In the genomic region with DNA sequence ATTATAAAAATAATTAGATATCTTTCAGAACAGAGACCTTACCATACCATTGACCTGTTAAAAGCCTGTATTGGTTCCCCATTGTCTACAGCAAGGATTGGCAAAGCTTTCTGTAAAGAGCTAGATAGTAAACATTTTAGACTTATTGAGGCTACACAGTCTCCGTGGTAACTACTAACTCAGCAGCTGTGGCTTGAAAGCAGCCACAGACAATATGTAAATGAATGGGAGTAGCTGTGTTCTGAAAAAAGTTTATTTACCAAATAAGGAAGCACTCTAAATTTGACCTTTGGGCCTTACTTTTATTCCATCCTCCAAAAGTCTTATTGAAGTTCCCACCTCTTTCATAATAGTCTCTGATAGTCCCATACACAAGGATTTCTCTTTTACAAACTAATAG, we compare ENCODE assay signal across 16 cellular contexts. TPM values are rescaled to one million over a fixed set of nuclear protein-coding genes. Genes with fewer than 3 reads are reported as not detected.
DNase-seq lines count a peak whose midpoint lies in the region; ATAC-seq, FAIRE-seq and TF ChIP-seq lines count a peak whose summit lies in the region.
"Had no signal": no experiment of that assay in that cellular context is flagged by ENCODE, and none has a peak within 500 bp of the region (broad histone marks: within the 10 kb centered on the region; RNA-seq: fewer than 3 reads in every experiment).

No MANE protein-coding gene starts in this region.

- no peak overlapping the region for H3K9ac ChIP-seq in GM12878 (ENCODE audit: control insufficient read depth, insufficient read depth, low read length)
- H3K9ac ChIP-seq in mesenchymal stem cell (ENCODE audit: low read length) = peak overlapping the region; percentile 21

- no peak overlapping the region for H2BK120ac ChIP-seq in mesenchymal stem cell (ENCODE audit: low read depth, low read length)

- CTCF ChIA-PET in HEK293 (lab: Yijun Ruan, JAX) (interaction anchor here (0.5 kb wide), 1 partner anchor 280 kb away, joined by 3 read pairs; no protein-coding TSS in a partner anchor), GM12878 (lab: Yijun Ruan, JAX) (interaction anchor here (1.2 kb wide), 2 partner anchors 13 to 120 kb away, joined by 3 read pairs; no protein-coding TSS in a partner anchor)

- DNase-seq in NCI-H2196 (lab: John Stamatoyannopoulos, UW; ENCODE audit: unreplicated experiment) (peak; percentile 29), NCI-H2196 treated with DMSO at 0.1 percent for 48 hours (lab: John Stamatoyannopoulos, UW; ENCODE audit: unreplicated experiment) (no peak), GM12878 (ENCODE audit: low read depth, low spot score) (no peak), mesenchymal stem cell (peak; percentile 18), frontal cortex (ENCODE audit: low spot score in 2 of 2) (no peak), heart right ventricle (no peak), anterior cingulate cortex (lab: John Stamatoyannopoulos, UW) (no peak)
- DNase-seq: activated naive CD8-positive, alpha-beta T cell treated with anti-CD3 and anti-CD28 coated beads, Interleukin-2, amount 50 U/mL, for 24 hours; colonic mucosa; EL; stimulated activated CD4-positive, alpha-beta T cell treated with anti-CD3 and anti-CD28 coated beads, Interleukin-4, amount 100 ng/mL, for 4 hours; stimulated activated naive CD4-positive, alpha-beta T cell treated with Interleukin-2 at 50 U/mL for 16 hours; uterus had no signal

- H4K91ac ChIP-seq in mesenchymal stem cell (ENCODE audit: low read length) = no peak overlapping the region

- no peak for TF ChIP-seq POLR2A in GM12878 (IDR thresholded peaks at IDR 0.05; ENCODE audit: low read depth, low read length)

- no peak overlapping the region for H2BK15ac ChIP-seq in mesenchymal stem cell (ENCODE audit: low read depth, poor library complexity, severe bottlenecking)

- H3K4me3 ChIP-seq in HEK293 (ENCODE audit: low read depth, low read length) (no peak overlapping the region), GM12878 (no peak overlapping the region), mesenchymal stem cell (ENCODE audit: insufficient read depth in 1 of 2, low read depth in 1 of 2, low read length in 2 of 2) (no peak overlapping the region), heart right ventricle (no peak overlapping the region)
- H3K4me3 ChIP-seq: colonic mucosa, uterus had no signal

- H3K27me3 ChIP-seq in GM12878 (replicated peaks in 1 of 2; ENCODE audit: control insufficient read depth in 2 of 2, insufficient read depth in 2 of 2, low read length in 1 of 2) (no peaks in the 10 kb centered on the region), mesenchymal stem cell (ENCODE audit: control insufficient read depth in 1 of 2, insufficient read depth in 1 of 2, low read length in 2 of 2) (no peaks in the 10 kb centered on the region), heart right ventricle (no peaks in the 10 kb centered on the region)
- H3K27me3 ChIP-seq: colonic mucosa, uterus had no signal

- no peak overlapping the region for H3K4ac ChIP-seq in mesenchymal stem cell (ENCODE audit: low read depth in 1 of 2, low read length in 2 of 2)

- no peak overlapping the region for H4K8ac ChIP-seq in mesenchymal stem cell (ENCODE audit: low read length)

- TF ChIP-seq CTCF in HEK293 (tag by site-specific recombination; IDR thresholded peaks at IDR 0.05) = no peak
- TF ChIP-seq CTCF in GM12878 (IDR thresholded peaks at IDR 0.05 in 2 of 3, conservative IDR thresholded peaks at IDR 0.05 in 1 of 3; ENCODE audit: control insufficient read depth in 2 of 3, extremely low read depth in 1 of 3, insufficient read depth in 1 of 3, low read depth in 3 of 3, low read length in 3 of 3) = no peak
- no peak for TF ChIP-seq CTCF in heart right ventricle (IDR thresholded peaks at IDR 0.05)

- H4K20me1 ChIP-seq in GM12878 (ENCODE audit: control insufficient read depth, insufficient read depth) = no peaks in the 10 kb centered on the region

- RAD21 ChIA-PET in GM12878 (lab: Charles Lee; ENCODE audit: unreplicated experiment) = no interaction called here

- H3K9me3 ChIP-seq in HEK293 (ENCODE audit: control insufficient read depth, insufficient read depth, low read depth, low read length) = no peaks in the 10 kb centered on the region
- no peaks in the 10 kb centered on the region for H3K9me3 ChIP-seq in GM12878 (replicated peaks; ENCODE audit: control insufficient read depth, insufficient read depth, low read length)
- no peaks in the 10 kb centered on the region for H3K9me3 ChIP-seq in mesenchymal stem cell (ENCODE audit: control insufficient read depth, low read length)
- H3K9me3 ChIP-seq in heart right ventricle = no peaks in the 10 kb centered on the region
- H3K9me3 ChIP-seq: colonic mucosa, uterus had no signal

- POLR2A ChIA-PET in HEK293 (lab: Yijun Ruan, JAX) (no interaction called here), GM12878 (lab: Charles Lee) (no interaction called here)

- no peak overlapping the region for H3K23ac ChIP-seq in mesenchymal stem cell (ENCODE audit: low read length in 2 of 2)

- no peak for TF ChIP-seq RAD21 in GM12878 (IDR thresholded peaks at IDR 0.05; ENCODE audit: insufficient read depth, low read depth, low read length)

- H3K36me3 ChIP-seq in HEK293 (ENCODE audit: control insufficient read depth in 2 of 2, insufficient read depth in 1 of 2, low read length in 2 of 2) = no peaks in the 10 kb centered on the region
- no peaks in the 10 kb centered on the region for H3K36me3 ChIP-seq in GM12878 (ENCODE audit: control insufficient read depth in 2 of 2, insufficient read depth in 2 of 2, low read length in 1 of 2)
- no peaks in the 10 kb centered on the region for H3K36me3 ChIP-seq in mesenchymal stem cell (ENCODE audit: control insufficient read depth in 1 of 2, insufficient read depth in 2 of 2, low read depth in 1 of 2, low read length in 2 of 2)
- H3K36me3 ChIP-seq in heart right ventricle = no peaks in the 10 kb centered on the region
- H3K36me3 ChIP-seq: colonic mucosa, uterus had no signal

- SMC1A ChIA-PET in GM12878 (lab: Charles Lee; ENCODE audit: uncharacterized antibody, unreplicated experiment) = interaction anchor here (0.5 to 1.2 kb wide), 2 partner anchors 9 to 225 kb away, joined by 3 read pairs; no protein-coding TSS in a partner anchor

- no peak overlapping the region for H3K27ac ChIP-seq in HEK293 (ENCODE audit: extremely low read depth, low read depth, low read length)
- no peak overlapping the region for H3K27ac ChIP-seq in GM12878 (ENCODE audit: control insufficient read depth, insufficient read depth)
- no peak overlapping the region for H3K27ac ChIP-seq in mesenchymal stem cell (ENCODE audit: low read length, poor library complexity, severe bottlenecking)
- H3K27ac ChIP-seq in heart right ventricle = no peak overlapping the region
- H3K27ac ChIP-seq: colonic mucosa, RWPE1, uterus had no signal

- no peak overlapping the region for H3K14ac ChIP-seq in mesenchymal stem cell (ENCODE audit: low read length in 2 of 2)

- H3K79me1 ChIP-seq in mesenchymal stem cell (replicated peaks; ENCODE audit: low read length, poor library complexity, severe bottlenecking) = no peaks in the 10 kb centered on the region

- in situ Hi-C loops in GM12878 (cut with MboI) = no loop called here

- intact Hi-C loops in GM12878 (cut with micrococcal nuclease; ENCODE audit: unreplicated experiment) (no loop called here), heart right ventricle (cut with DNase I) (no loop called here)

- peak; percentile 69 for ATAC-seq in GM12878
- no peak for ATAC-seq in heart right ventricle
- ATAC-seq: activated naive CD8-positive, alpha-beta T cell treated with anti-CD3 and anti-CD28 coated beads, Interleukin-2, amount 50 U/mL, for 24 hours had no signal

- WGBS in GM12878 (ENCODE audit: insufficient coverage, insufficient replicate concordance, low lambda C conversion rate, missing lambda C conversion rate) = 0% methylated on average over 1 of the region's 1 CpG
- 75% methylated on average over 1 of the region's 1 CpG for WGBS in mesenchymal stem cell
- 50 to 69% methylated on average over 1 of the region's 1 CpG for WGBS in heart right ventricle, 2 donors

- H3K4me2 ChIP-seq in GM12878 (ENCODE audit: control insufficient read depth, insufficient read depth) = no peak overlapping the region
- H3K4me2 ChIP-seq in mesenchymal stem cell (ENCODE audit: low read length, poor library complexity, severe bottlenecking) = no peak overlapping the region

- no peak overlapping the region for H2BK5ac ChIP-seq in mesenchymal stem cell (ENCODE audit: low read depth, low read length, poor library complexity, severe bottlenecking)

- H3K79me2 ChIP-seq in GM12878 (ENCODE audit: control insufficient read depth, insufficient read depth, low read length) = no peaks in the 10 kb centered on the region

- no peak overlapping the region for H3K18ac ChIP-seq in mesenchymal stem cell (ENCODE audit: low read depth in 1 of 2, low read length in 2 of 2)

- no peak overlapping the region for H2AK5ac ChIP-seq in mesenchymal stem cell (ENCODE audit: low read length, severe bottlenecking)

- H3K4me1 ChIP-seq in HEK293 (ENCODE audit: control insufficient read depth, insufficient read depth, low read length) (no peaks in the 10 kb centered on the region), GM12878 (ENCODE audit: control insufficient read depth, insufficient read depth, low read length) (no peaks in the 10 kb centered on the region; the same call in 1 of the 2 replicates), mesenchymal stem cell (ENCODE audit: control insufficient read depth, insufficient read depth, low read depth, low read length) (no peaks in the 10 kb centered on the region), heart right ventricle (peaks cover 0 to 4% (median 0%) of the 10 kb centered on the region in 9 donors)
- H3K4me1 ChIP-seq: colonic mucosa, uterus had no signal

- no peak overlapping the region for H2BK12ac ChIP-seq in mesenchymal stem cell (ENCODE audit: low read length in 2 of 2)

- BruUV-seq in GM12878 (replicated peaks; lab: Mats Ljungman, UMichigan) = no TSS peak

- no peak overlapping the region; the same call in 1 of the 2 replicates for H2AFZ ChIP-seq in GM12878 (ENCODE audit: control insufficient read depth, low read depth, low read length)
- H2AFZ ChIP-seq in mesenchymal stem cell (ENCODE audit: low read depth, low read length) = no peak overlapping the region

- peak; percentile 61 for FAIRE-seq in GM12878 (lab: Jason Lieb, UNC)
- FAIRE-seq in frontal cortex (lab: Jason Lieb, UNC) = no peak

- TF ChIP-seq EP300 in GM12878 (IDR thresholded peaks at IDR 0.05; ENCODE audit: borderline replicate concordance in 1 of 2, control insufficient read depth in 1 of 2, low read depth in 2 of 2, low read length in 2 of 2) = no peak

RNA-seq across cellular contexts. Expression of a gene that starts 39.7 kb away (rescaled TPM):
- not detected in 2 replicates for total RNA-seq in GM12878 (2013; cell fraction: nucleolus; rRNA removed)
- total RNA-seq in GM12878 (2014; rRNA removed) (under 0.01 TPM in 1 of 2 replicates, not detected in the other), GM12878 (2014; rRNA removed; fragmentation: Illumina TruSeq; extraction: Trizol) (not detected in 2 replicates), GM12878 (2021) (not detected in 2 replicates), frontal cortex (0.41 TPM), heart right ventricle (under 1 TPM in 4 of 10 donors, not detected in 6; 0.07 to 0.45 (median 0.18) TPM)
- not detected for polyA plus RNA-seq in GM12878 (2011; ENCODE audit: low read depth)
- polyA plus RNA-seq in GM12878 (2011; rRNA removed) (0.03 TPM in 1 of 2 replicates, not detected in the other), GM12878 (2014; fragmentation: Illumina TruSeq; extraction: Trizol) (0.04 TPM in 1 of 2 replicates, not detected in the other), GM12878 (2014; fragmentation: Nextera tagmentation; extraction: Ambion mirVana) (not detected), GM12878 (2014; rRNA removed) (not detected in 2 replicates), GM12878 (2016; fragmentation: Nextera tagmentation; extraction: Ambion mirVana) (under 1 TPM; 0.07 to 0.08 TPM), heart right ventricle (under 1 TPM; 0.01 to 0.07 TPM)
- polyA plus RNA-seq in GM12878 (2011; cell fraction: cytosol; rRNA removed) = 0.02 TPM in 1 of 2 replicates, not detected in the other
- 0.03 TPM in 1 of 2 replicates, not detected in the other for polyA plus RNA-seq in GM12878 (2011; cell fraction: nucleus; rRNA removed)
- polyA plus RNA-seq in GM12878 (2012) = not detected in 2 replicates
- 0.10 and 0.15 TPM in 2 replicates for polyA minus RNA-seq in GM12878 (2011; rRNA and poly(A)+ RNA removed)
- not detected in 2 replicates for polyA minus RNA-seq in GM12878 (2011; cell fraction: cytosol; rRNA and poly(A)+ RNA removed)
- 0.10 TPM in 1 of 2 replicates, not detected in the other for polyA minus RNA-seq in GM12878 (2011; cell fraction: nucleus; rRNA and poly(A)+ RNA removed)
- polyA plus RNA-seq in mesenchymal stem cell (2013, experiment 1 of 2) = 0.01 TPM
- polyA plus RNA-seq in mesenchymal stem cell (2013, experiment 2 of 2) = 0.01 TPM
- polyA plus RNA-seq: AG04450 had no signal

Comparison
In these comparisons a context has a peak if more than half of its experiments do, and no peak if none do; other contexts are left out.
1. DNase-seq: peak in NCI-H2196 (single experiment) and mesenchymal stem cell (single experiment); none in NCI-H2196 treated with DMSO at 0.1 percent for 48 hours (single experiment), GM12878 (single experiment), frontal cortex (0 of 2), heart right ventricle (0 of 2) and anterior cingulate cortex (0 of 58).